Comparison of ENCODE assay signal across 8 cellular contexts in genomic region chr16:31094424-31095120, GRCh38. TPM values are rescaled to one million over a fixed set of nuclear protein-coding genes. Genes with fewer than 3 reads are reported as not detected.
A peak's percentile ranks its signal among the peaks of the same experiment; 100 is the strongest.
DNase-seq lines count a peak whose midpoint lies in the region; ATAC-seq, FAIRE-seq and TF ChIP-seq lines count a peak whose summit lies in the region.

Gene VKORC1, minus strand, starts transcription at chr16:31094797. Its CDS starts 68 bp downstream, at chr16:31094729.

- no peak for TF ChIP-seq CTCF in A673 (conservative IDR thresholded peaks at IDR 0.05; ENCODE audit: low read depth, low read length)
- TF ChIP-seq CTCF in VCaP (conservative IDR thresholded peaks at IDR 0.05) = no peak
- TF ChIP-seq CTCF in breast epithelium (IDR thresholded peaks at IDR 0.05) = no peak

- H3K9me3 ChIP-seq in A673 (ENCODE audit: low read depth, low read length, poor library complexity, severe bottlenecking) = no peaks in the 10 kb centered on the region
- no peaks in the 10 kb centered on the region for H3K9me3 ChIP-seq in breast epithelium
- H3K9me3 ChIP-seq in iPS-20b (ENCODE audit: insufficient read depth, low read depth, low read length) = no peaks in the 10 kb centered on the region
- H3K9me3 ChIP-seq in small intestine (ENCODE audit: control insufficient read depth, low read depth) = no peaks in the 10 kb centered on the region

- no TSS peak for BruUV-seq in A673 (replicated peaks; lab: Mats Ljungman, UMichigan)

- POLR2A ChIA-PET in A673 (lab: Charles Lee; ENCODE audit: low non-redundant PET) = no interaction called here

- peak within 1 kb of the TSS; percentile 87 for H3K9ac ChIP-seq in iPS-20b (ENCODE audit: low read depth, low read length)

- TF ChIP-seq POLR2A in breast epithelium (IDR thresholded peaks at IDR 0.05) = no peak

- ATAC-seq in GM18861 (IDR thresholded peaks at IDR 0.05; ENCODE audit: unreplicated experiment) (peak; percentile 71), HG03097 (IDR thresholded peaks at IDR 0.05; ENCODE audit: low FRiP score, unreplicated experiment) (peak; percentile 86)

- no peak for FAIRE-seq in small intestine (lab: Jason Lieb, UNC)

- peak within 1 kb of the TSS; percentile 79 for H3K27ac ChIP-seq in A673 (ENCODE audit: low read depth, low read length, poor library complexity, severe bottlenecking)
- peak within 1 kb of the TSS; percentile 76 for H3K27ac ChIP-seq in VCaP
- peak within 1 kb of the TSS; percentile 79 to 90 for H3K27ac ChIP-seq in breast epithelium
- H3K27ac ChIP-seq in iPS-20b (ENCODE audit: low read length) = peak within 1 kb of the TSS; percentile 39
- H3K27ac ChIP-seq in small intestine (ENCODE audit: low read depth in 1 of 2, low read length in 1 of 2) = peak within 1 kb of the TSS; percentile 75 to 93

- DNase-seq in A673 (ENCODE audit: low spot score) (peak; percentile 98), NCI-H2171 treated with DMSO at 0.1 percent for 48 hours (lab: John Stamatoyannopoulos, UW) (peak; percentile 97), breast epithelium (ENCODE audit: low spot score in 2 of 2) (peak; percentile 93), small intestine (peak; percentile 99)

- CTCF ChIA-PET in A673 (lab: Charles Lee) = no interaction called here

- intact Hi-C loops in A673 (cut with micrococcal nuclease; ENCODE audit: unreplicated experiment) (loop anchor here (1.0 to 10.0 kb wide), 2 partner anchors 20 to 140 kb away; partner anchors contain the start of genes SETD1A, ZNF646 and ZNF668), breast epithelium (cut with DNase I; ENCODE audit: low total_unique reads) (no loop called here)

- H3K4me1 ChIP-seq in A673 (ENCODE audit: insufficient read depth, low read length, poor library complexity, severe bottlenecking) = peaks cover 3% of the 10 kb centered on the region
- H3K4me1 ChIP-seq in breast epithelium = peaks cover 0 to 5% of the 10 kb centered on the region in 2 donors
- 0 out of 2 replicates have a peak, but pooled peaks cover 3% of the 10 kb centered on the region for H3K4me1 ChIP-seq in iPS-20b (ENCODE audit: insufficient read depth, low read length)
- peaks cover 0 to 5% of the 10 kb centered on the region in 2 donors for H3K4me1 ChIP-seq in small intestine (ENCODE audit: control insufficient read depth in 2 of 2, insufficient read depth in 1 of 2, low read depth in 1 of 2, low read length in 1 of 2)

- peak within 1 kb of the TSS; percentile 73 for H3K4me3 ChIP-seq in A673 (ENCODE audit: low read depth, low read length, poor library complexity, severe bottlenecking)
- H3K4me3 ChIP-seq in breast epithelium = peak within 1 kb of the TSS; percentile 80 to 89 (median 83)
- H3K4me3 ChIP-seq in iPS-20b (ENCODE audit: low read length) = peak within 1 kb of the TSS; percentile 98
- H3K4me3 ChIP-seq in small intestine (ENCODE audit: low read depth in 1 of 2, low read length in 2 of 2) = peak within 1 kb of the TSS; percentile 48 to 76

- H3K36me3 ChIP-seq in A673 (ENCODE audit: insufficient read depth, low read length, poor library complexity, severe bottlenecking) = peaks cover 4% of the 10 kb centered on the region
- H3K36me3 ChIP-seq in breast epithelium = no peaks in the 10 kb centered on the region
- H3K36me3 ChIP-seq in iPS-20b (ENCODE audit: insufficient read depth, low read depth, low read length) = peaks cover 17% of the 10 kb centered on the region
- peaks cover 0 to 2% of the 10 kb centered on the region in 2 donors for H3K36me3 ChIP-seq in small intestine (ENCODE audit: control insufficient read depth in 2 of 2, insufficient read depth in 2 of 2, low read length in 2 of 2)

- no peaks in the 10 kb centered on the region for H3K27me3 ChIP-seq in A673 (replicated peaks; ENCODE audit: insufficient read depth, low read depth, low read length, poor library complexity)
- no peaks in the 10 kb centered on the region for H3K27me3 ChIP-seq in breast epithelium
- no peaks in the 10 kb centered on the region for H3K27me3 ChIP-seq in iPS-20b (ENCODE audit: insufficient read depth, low read length)
- H3K27me3 ChIP-seq in small intestine (ENCODE audit: control insufficient read depth in 2 of 2, insufficient read depth in 2 of 2, low read length in 2 of 2) = no peaks in the 10 kb centered on the region

- 0% methylated on average over 66 to 69 of the region's 69 CpGs for WGBS in small intestine, 3 donors

RNA-seq across cellular contexts. Expression of gene VKORC1, which starts in this region (rescaled TPM):
- 85.0 and 98.3 TPM in 2 replicates for total RNA-seq in A673 (2021)
- total RNA-seq in breast epithelium = 100 to 1,000 TPM in 1 of 3 donors, 10 to 100 TPM in 2; 82.6 to 143 (median 86.3) TPM
- polyA plus RNA-seq in small intestine = 10 to 100 TPM; 77.8 to 87.8 (median 83.4) TPM

Comparison
In these comparisons a context has a peak if more than half of its experiments do, and no peak if none do; other contexts are left out.
1. Peak in every context shown above with its lines: DNase-seq, ATAC-seq, H3K4me3 ChIP-seq and H3K27ac ChIP-seq.